Comparison of ENCODE assay signal across 2 cellular contexts in the genomic region with DNA sequence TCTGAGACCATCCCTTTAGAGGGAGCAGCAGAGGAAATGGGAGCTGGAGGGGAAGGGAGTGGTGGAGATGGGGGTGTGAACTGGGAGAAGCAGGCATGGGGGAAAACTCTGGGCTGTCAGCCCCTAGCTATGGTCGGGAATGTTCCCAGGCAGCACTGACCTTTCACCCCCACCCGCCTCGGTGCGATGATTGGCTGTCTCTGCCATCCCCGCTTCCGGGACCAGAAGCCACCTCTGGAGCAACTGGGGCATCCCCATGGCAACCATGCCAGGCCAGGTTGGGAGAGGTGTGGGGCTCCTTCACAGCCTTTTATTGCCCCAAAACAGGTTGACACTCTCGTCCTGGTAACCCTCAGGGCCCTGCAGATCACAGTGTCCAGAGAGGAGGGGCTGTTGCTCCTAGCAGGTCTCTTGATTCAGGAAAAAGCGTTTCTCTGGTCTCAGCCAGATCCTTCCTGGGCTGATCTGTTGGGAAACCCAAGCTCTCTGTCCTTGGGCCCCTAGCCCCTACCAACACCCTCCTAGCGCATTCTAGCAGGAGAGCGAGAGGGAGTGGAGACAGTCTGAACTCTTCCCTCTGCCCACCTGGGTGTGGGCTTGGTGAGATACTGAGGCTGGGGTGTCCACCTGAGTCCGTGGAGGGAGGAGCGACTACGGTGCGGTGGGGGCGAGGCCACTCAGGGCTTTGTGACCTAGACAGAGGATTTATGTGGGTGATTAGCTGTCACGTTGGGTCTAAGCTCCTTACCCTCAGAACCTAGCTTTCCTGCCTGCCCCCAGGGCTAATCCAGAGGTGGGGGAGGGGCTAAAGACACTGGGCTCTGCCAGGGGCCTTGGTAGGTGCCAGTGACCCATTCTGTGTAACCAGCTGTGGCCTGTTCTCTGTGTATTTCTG.
TF ChIP-seq lines count a peak whose summit lies in the region.

No MANE protein-coding gene starts in this region.

TF ChIP-seq in HEK293, 187 proteins besides CTCF, POLR2A, EP300 and RAD21 (continued from another document):
- TF ChIP-seq ZFHX2 (tag by site-specific recombination; conservative IDR thresholded peaks at IDR 0.05) = peak; percentile 10; the same call in 1 of the 2 replicates
- no peak for TF ChIP-seq ZNF169 (tag by site-specific recombination; IDR thresholded peaks at IDR 0.05)

TF ChIP-seq in WTC11, 78 proteins besides CTCF, POLR2A, EP300 and RAD21 (continued from another document):
- TF ChIP-seq, protein P1, sequence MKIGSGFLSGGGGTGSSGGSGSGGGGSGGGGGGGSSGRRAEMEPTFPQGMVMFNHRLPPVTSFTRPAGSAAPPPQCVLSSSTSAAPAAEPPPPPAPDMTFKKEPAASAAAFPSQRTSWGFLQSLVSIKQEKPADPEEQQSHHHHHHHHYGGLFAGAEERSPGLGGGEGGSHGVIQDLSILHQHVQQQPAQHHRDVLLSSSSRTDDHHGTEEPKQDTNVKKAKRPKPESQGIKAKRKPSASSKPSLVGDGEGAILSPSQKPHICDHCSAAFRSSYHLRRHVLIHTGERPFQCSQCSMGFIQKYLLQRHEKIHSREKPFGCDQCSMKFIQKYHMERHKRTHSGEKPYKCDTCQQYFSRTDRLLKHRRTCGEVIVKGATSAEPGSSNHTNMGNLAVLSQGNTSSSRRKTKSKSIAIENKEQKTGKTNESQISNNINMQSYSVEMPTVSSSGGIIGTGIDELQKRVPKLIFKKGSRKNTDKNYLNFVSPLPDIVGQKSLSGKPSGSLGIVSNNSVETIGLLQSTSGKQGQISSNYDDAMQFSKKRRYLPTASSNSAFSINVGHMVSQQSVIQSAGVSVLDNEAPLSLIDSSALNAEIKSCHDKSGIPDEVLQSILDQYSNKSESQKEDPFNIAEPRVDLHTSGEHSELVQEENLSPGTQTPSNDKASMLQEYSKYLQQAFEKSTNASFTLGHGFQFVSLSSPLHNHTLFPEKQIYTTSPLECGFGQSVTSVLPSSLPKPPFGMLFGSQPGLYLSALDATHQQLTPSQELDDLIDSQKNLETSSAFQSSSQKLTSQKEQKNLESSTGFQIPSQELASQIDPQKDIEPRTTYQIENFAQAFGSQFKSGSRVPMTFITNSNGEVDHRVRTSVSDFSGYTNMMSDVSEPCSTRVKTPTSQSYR (CRISPR knock-in tag; IDR thresholded peaks at IDR 0.05) = no peak
- TF ChIP-seq GABPB1 (CRISPR knock-in tag; IDR thresholded peaks at IDR 0.05) = no peak; the same call in 1 of the 2 replicates
